In the genomic region with DNA sequence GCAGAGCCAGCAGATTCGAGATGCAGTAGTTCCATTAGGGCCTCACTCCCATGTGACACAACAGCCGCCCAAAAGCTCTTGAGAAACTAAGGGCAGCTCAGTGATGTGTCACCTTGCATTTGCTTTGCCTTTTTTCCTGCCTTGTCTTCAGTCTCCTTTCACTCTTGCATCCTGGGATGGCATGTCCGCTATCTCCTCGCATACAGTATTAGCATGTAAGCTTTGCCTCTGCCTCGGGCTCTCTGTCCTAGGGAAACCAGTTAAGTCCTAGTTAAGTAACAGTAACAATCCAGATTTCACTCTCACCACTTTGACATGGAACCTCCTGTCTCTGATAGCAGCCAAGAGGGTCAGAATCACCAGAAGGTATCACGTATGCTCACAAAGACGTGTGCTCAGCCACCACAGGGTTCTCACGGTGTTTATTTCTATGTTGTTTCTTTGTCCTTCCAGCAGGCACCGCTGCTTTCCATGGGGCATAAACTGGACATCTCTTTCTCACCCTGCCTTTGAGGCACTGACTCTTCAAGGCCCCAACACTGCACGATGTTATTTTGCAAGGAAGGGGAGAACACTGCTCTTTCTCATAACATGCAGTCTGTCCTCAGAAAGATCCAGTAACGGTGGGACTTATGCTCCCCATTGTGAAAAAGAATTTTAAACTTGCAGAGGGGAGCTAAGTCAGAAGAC, we compare ENCODE assay signal across 11 cellular contexts. TPM values are rescaled to one million over a fixed set of nuclear protein-coding genes. Genes with fewer than 3 reads are reported as not detected.
A peak's percentile ranks its signal among the peaks of the same experiment; 100 is the strongest.
DNase-seq lines count a peak whose midpoint lies in the region; ATAC-seq and TF ChIP-seq lines count a peak whose summit lies in the region.
"Had no signal": no experiment of that assay in that cellular context is flagged by ENCODE, and none has a peak within 500 bp of the region (broad histone marks: within the 10 kb centered on the region; RNA-seq: fewer than 3 reads in every experiment).

No MANE protein-coding gene starts in this region.

- peak; percentile 6 for ATAC-seq in aorta (ENCODE audit: low FRiP score)
- no peak for ATAC-seq in GM18868 (IDR thresholded peaks at IDR 0.05; ENCODE audit: unreplicated experiment)
- ATAC-seq: natural killer cell had no signal

- WGBS in esophagus squamous epithelium, 2 donors, result 67 to 77% methylated on average over 11 of the region's 11 CpGs
- 72 to 78% methylated on average over 11 of the region's 11 CpGs for WGBS in aorta, 2 donors

- H3K9ac ChIP-seq in muscle layer of colon (ENCODE audit: low read length), result peak overlapping the region; percentile 32

- H3K4me3 Mint-ChIP-seq in progenitor cell of endocrine pancreas (ENCODE audit: low read depth), result no peak overlapping the region
- H3K4me3 Mint-ChIP-seq: natural killer cell had no signal

- no peak overlapping the region for H3K27ac Mint-ChIP-seq in progenitor cell of endocrine pancreas
- H3K27ac Mint-ChIP-seq: natural killer cell had no signal

- no peak for TF ChIP-seq POLR2A in esophagus squamous epithelium (IDR thresholded peaks at IDR 0.05)

- intact Hi-C loops in esophagus squamous epithelium (cut with DNase I), result no loop called here
- intact Hi-C loops in aorta (cut with DNase I), result loop anchor here in 1 of 2 donors (5.0 kb wide), 1 partner anchor 39 kb away; no protein-coding TSS in a partner anchor

- peaks cover 0 to 31% (median 22%) of the 10 kb centered on the region in 3 donors for H3K4me1 ChIP-seq in esophagus squamous epithelium
- H3K4me1 ChIP-seq in muscle layer of colon (ENCODE audit: insufficient read depth, low read length), result peaks cover 48% of the 10 kb centered on the region
- peaks cover 0 to 2% of the 10 kb centered on the region in 2 donors for H3K4me1 ChIP-seq in aorta (ENCODE audit: control insufficient read depth in 1 of 2, insufficient read depth in 2 of 2, low read length in 2 of 2)

- peak; percentile 53 for DNase-seq in SK-MEL-5 (ENCODE audit: low read depth, low spot score)
- no peak for DNase-seq in esophagus squamous epithelium (lab: John Stamatoyannopoulos, UW)
- DNase-seq in aorta, result no peak
- DNase-seq in OCI-M2 (lab: John Stamatoyannopoulos, UW; ENCODE audit: unreplicated experiment), result no peak
- DNase-seq in progenitor cell of endocrine pancreas (ENCODE audit: low spot score, unreplicated experiment), result no peak
- DNase-seq: DND-41, natural killer cell, NCI-H510A had no signal

- TF ChIP-seq CTCF in esophagus squamous epithelium (IDR thresholded peaks at IDR 0.05) (no peak), progenitor cell of endocrine pancreas (IDR thresholded peaks at IDR 0.05; ENCODE audit: unreplicated experiment) (no peak)

- H3K27me3 ChIP-seq in esophagus squamous epithelium (no peaks in the 10 kb centered on the region), muscle layer of colon (ENCODE audit: control insufficient read depth in 1 of 2, insufficient read depth in 2 of 2, low read length in 2 of 2) (no peaks in the 10 kb centered on the region), aorta (ENCODE audit: control insufficient read depth in 1 of 2, insufficient read depth in 2 of 2, low read length in 1 of 2) (no peaks in the 10 kb centered on the region)

- no peaks in the 10 kb centered on the region for H3K9me3 ChIP-seq in esophagus squamous epithelium
- no peaks in the 10 kb centered on the region for H3K9me3 ChIP-seq in muscle layer of colon (ENCODE audit: low read length)
- no peaks in the 10 kb centered on the region for H3K9me3 ChIP-seq in aorta (ENCODE audit: control insufficient read depth, low read length)

- no peaks in the 10 kb centered on the region for H3K36me3 ChIP-seq in esophagus squamous epithelium
- no peaks in the 10 kb centered on the region for H3K36me3 ChIP-seq in muscle layer of colon (ENCODE audit: insufficient read depth, low read length)
- H3K36me3 ChIP-seq in aorta (ENCODE audit: control insufficient read depth in 1 of 2, insufficient read depth in 2 of 2, low read length in 1 of 2), result no peaks in the 10 kb centered on the region

- H3K4me3 ChIP-seq in esophagus squamous epithelium, result no peak overlapping the region
- H3K4me3 ChIP-seq in muscle layer of colon (ENCODE audit: low read depth in 1 of 2, low read length in 2 of 2), result peak overlapping the region in 1 of 2 donors; percentile 15
- H3K4me3 ChIP-seq in aorta (ENCODE audit: low read length in 2 of 2), result no peak overlapping the region

- H3K27me3 Mint-ChIP-seq in progenitor cell of endocrine pancreas, result no peaks in the 10 kb centered on the region

- peaks cover 21% of the 10 kb centered on the region for H3K4me1 Mint-ChIP-seq in progenitor cell of endocrine pancreas (ENCODE audit: low read depth)
- H3K4me1 Mint-ChIP-seq: natural killer cell had no signal

- peak overlapping the region; percentile 50 to 86 (median 76) for H3K27ac ChIP-seq in esophagus squamous epithelium
- peak overlapping the region; percentile 96 for H3K27ac ChIP-seq in muscle layer of colon (ENCODE audit: low read depth, low read length)
- H3K27ac ChIP-seq in aorta (ENCODE audit: low read depth in 1 of 2, low read length in 2 of 2), result peak overlapping the region; percentile 61 to 85

- H3K9me3 Mint-ChIP-seq in progenitor cell of endocrine pancreas (ENCODE audit: low read depth), result peaks cover 2% of the 10 kb centered on the region
- H3K9me3 Mint-ChIP-seq: natural killer cell had no signal

- in situ Hi-C loops in SK-MEL-5 (cut with HindIII; ENCODE audit: low pct_unique_long_range_greater_than_20kb, low sequenced_read_pairs), result no loop called here

- H3K36me3 Mint-ChIP-seq in progenitor cell of endocrine pancreas (ENCODE audit: insufficient read depth), result no peaks in the 10 kb centered on the region
- H3K36me3 Mint-ChIP-seq: natural killer cell had no signal

RNA-seq across cellular contexts. Expression of gene SORBS2, which starts 26.7 kb away (rescaled TPM):
- 45.8 and 49.8 TPM in 2 replicates for total RNA-seq in SK-MEL-5 (2014; rRNA removed; shearing (Covaris generic))
- polyA plus RNA-seq in SK-MEL-5 (2015; cell fraction: cytosol; rRNA removed), result 79.8 and 87.2 TPM in 2 replicates
- 83.2 and 116 TPM in 2 replicates for polyA plus RNA-seq in SK-MEL-5 (2015; cell fraction: nucleus; rRNA removed)
- total RNA-seq in esophagus squamous epithelium (100 to 1,000 TPM in 1 of 4 donors, 10 to 100 TPM in 3; 33.4 to 286 (median 47.6) TPM), aorta (100 to 1,000 TPM; 289 to 696 TPM), progenitor cell of endocrine pancreas (92.6 and 94.2 TPM in 2 replicates)
- 100 to 1,000 TPM; 111 to 202 TPM for polyA plus RNA-seq in aorta
- total RNA-seq: T-helper 2 cell treated with Interferon-gamma antibody and Interleukin-4, amounts not matched to agents 100 ng/mL and 5 ng/mL, for 36 hours had no signal
